In the genomic region with DNA sequence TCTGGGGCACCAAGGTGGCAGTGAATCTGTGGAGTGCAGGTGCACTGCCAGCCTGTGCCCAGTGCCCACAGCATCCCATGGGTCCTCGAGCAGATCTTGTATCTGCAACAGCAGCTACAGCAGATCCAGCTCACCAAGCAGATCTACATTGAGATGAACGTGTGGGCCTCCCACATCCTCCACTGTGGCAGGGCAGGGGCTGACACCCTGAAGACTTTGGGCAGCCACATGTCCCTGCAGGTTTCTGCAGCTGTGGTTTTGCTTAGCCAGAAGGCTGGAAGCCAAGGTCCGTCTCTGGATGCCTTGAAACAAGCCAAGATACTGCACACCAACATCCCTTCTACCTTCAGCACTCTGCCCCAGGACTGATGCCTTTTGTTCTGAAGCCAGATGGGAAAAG, we compare ENCODE assay signal across 16 cellular contexts.
DNase-seq lines count a peak whose midpoint lies in the region; ATAC-seq and TF ChIP-seq lines count a peak whose summit lies in the region.
"Had no signal": no experiment of that assay in that cellular context is flagged by ENCODE, and none has a peak within 500 bp of the region (broad histone marks: within the 10 kb centered on the region; RNA-seq: fewer than 3 reads in every experiment).

No MANE protein-coding gene starts in this region.

- no peak overlapping the region for H2AFZ ChIP-seq in DND-41 (ENCODE audit: low read depth, low read length)
- H2AFZ ChIP-seq: GM23338 had no signal

- intact Hi-C loops in activated CD4-positive, alpha-beta T cell treated with anti-CD3 and anti-CD28 coated beads, Interleukin-2, amount 10 ng/mL, durations not matched to agents 24 days and 14 days (cut with micrococcal nuclease), result no loop called here
- intact Hi-C loops in Right ventricle myocardium inferior (cut with DNase I) (no loop called here), cardiac septum (cut with DNase I) (no loop called here), psoas muscle (cut with DNase I) (no loop called here)

- peaks cover 4% of the 10 kb centered on the region for H3K4me1 Mint-ChIP-seq in activated CD4-positive, alpha-beta T cell treated with anti-CD3 and anti-CD28 coated beads, Interleukin-2, amount 10 ng/mL, durations not matched to agents 24 days and 14 days
- H3K4me1 Mint-ChIP-seq in activated naive CD4-positive, alpha-beta T cell treated with anti-CD3 and anti-CD28 coated beads, Interleukin-2, amount 10 ng/mL, durations not matched to agents 7 days and 5 days, result peaks cover 10% of the 10 kb centered on the region
- H3K4me1 Mint-ChIP-seq: GM23338 had no signal

- H3K36me3 ChIP-seq in DND-41 (ENCODE audit: insufficient read depth, low read length) (no peaks in the 10 kb centered on the region), psoas muscle (ENCODE audit: insufficient read depth in 1 of 2, low read depth in 1 of 2) (no peaks in the 10 kb centered on the region)

- no peak overlapping the region for H3K27ac Mint-ChIP-seq in activated CD4-positive, alpha-beta T cell treated with anti-CD3 and anti-CD28 coated beads, Interleukin-2, amount 10 ng/mL, durations not matched to agents 24 days and 14 days
- no peak overlapping the region for H3K27ac Mint-ChIP-seq in activated naive CD4-positive, alpha-beta T cell treated with anti-CD3 and anti-CD28 coated beads, Interleukin-2, amount 10 ng/mL, durations not matched to agents 7 days and 5 days
- H3K27ac Mint-ChIP-seq: CD4-positive, alpha-beta T cell; GM23338 had no signal

- no peak overlapping the region for H3K27ac ChIP-seq in DND-41 (ENCODE audit: low read length)
- no peak overlapping the region for H3K27ac ChIP-seq in psoas muscle
- H3K27ac ChIP-seq: 22Rv1, A549, C4-2B had no signal

- no peak overlapping the region for H3K9ac ChIP-seq in DND-41 (ENCODE audit: low read depth, low read length)

- H3K4me1 ChIP-seq in DND-41 (ENCODE audit: insufficient read depth, low read length) (no peaks in the 10 kb centered on the region), psoas muscle (no peaks in the 10 kb centered on the region)
- H3K4me1 ChIP-seq: A549, Caco-2 had no signal

- peaks cover 5% of the 10 kb centered on the region for H3K36me3 Mint-ChIP-seq in activated CD4-positive, alpha-beta T cell treated with anti-CD3 and anti-CD28 coated beads, Interleukin-2, amount 10 ng/mL, durations not matched to agents 24 days and 14 days (ENCODE audit: low read depth)
- H3K36me3 Mint-ChIP-seq in activated naive CD4-positive, alpha-beta T cell treated with anti-CD3 and anti-CD28 coated beads, Interleukin-2, amount 10 ng/mL, durations not matched to agents 7 days and 5 days, result peaks cover under 1% of the 10 kb centered on the region

- peak; percentile 21 for ATAC-seq in Right ventricle myocardium inferior
- ATAC-seq in DND-41 (ENCODE audit: insufficient read depth, low read depth), result peak; percentile 39; the same call in 1 of the 3 replicates
- ATAC-seq in psoas muscle, result no peak
- ATAC-seq: A549, GM23338 had no signal

- CTCF ChIA-PET in activated naive CD4-positive, alpha-beta T cell treated with anti-CD3 and anti-CD28 coated beads, Interleukin-2, amount 10 ng/mL, durations not matched to agents 7 days and 5 days (lab: Charles Lee), result no interaction called here

- H3K4me3 ChIP-seq in DND-41 (ENCODE audit: low read depth in 1 of 2, low read length in 2 of 2) (no peak overlapping the region), psoas muscle (no peak overlapping the region)
- H3K4me3 ChIP-seq: A549, GM23338 had no signal

- H3K79me2 ChIP-seq in DND-41 (ENCODE audit: insufficient read depth, low read length), result no peaks in the 10 kb centered on the region

- H3K9me3 ChIP-seq in DND-41 (ENCODE audit: insufficient read depth, low read length, severe bottlenecking), result no peaks in the 10 kb centered on the region
- H3K9me3 ChIP-seq in psoas muscle, result no peaks in the 10 kb centered on the region

- peaks cover 36% of the 10 kb centered on the region for H3K27me3 ChIP-seq in DND-41 (ENCODE audit: insufficient read depth, low read length, poor library complexity)
- no peaks in the 10 kb centered on the region for H3K27me3 ChIP-seq in psoas muscle (ENCODE audit: insufficient read depth in 3 of 3, low read length in 2 of 3)

- H3K4me3 Mint-ChIP-seq in activated CD4-positive, alpha-beta T cell treated with anti-CD3 and anti-CD28 coated beads, Interleukin-2, amount 10 ng/mL, durations not matched to agents 24 days and 14 days, result no peak overlapping the region
- no peak overlapping the region for H3K4me3 Mint-ChIP-seq in activated naive CD4-positive, alpha-beta T cell treated with anti-CD3 and anti-CD28 coated beads, Interleukin-2, amount 10 ng/mL, durations not matched to agents 7 days and 5 days
- H3K4me3 Mint-ChIP-seq: CD4-positive, alpha-beta T cell; GM23338 had no signal

- TF ChIP-seq CTCF in DND-41 (IDR thresholded peaks at IDR 0.05; ENCODE audit: borderline replicate concordance, extremely low read depth, low read length, poor library complexity, severe bottlenecking) (no peak), psoas muscle (IDR thresholded peaks at IDR 0.05) (no peak)

- H3K4me2 ChIP-seq in DND-41 (ENCODE audit: insufficient read depth, low read length), result no peak overlapping the region
- H3K4me2 ChIP-seq: A549, GM23338 had no signal

- DNase-seq in activated CD4-positive, alpha-beta T cell treated with anti-CD3 and anti-CD28 coated beads, Interleukin-2, amount 10 ng/mL, durations not matched to agents 24 days and 14 days, result peak; percentile 53
- DNase-seq in activated CD4-positive, alpha-beta T cell treated with anti-CD3 and anti-CD28 coated beads, Interleukin-2, amount 50 U/mL, for 1 hour, result no peak
- DNase-seq in Right ventricle myocardium inferior (ENCODE audit: missing footprints), result no peak
- no peak for DNase-seq in cardiac septum (ENCODE audit: low spot score)
- DNase-seq in DND-41, result no peak
- DNase-seq in psoas muscle, result peak; percentile 20 to 51
- no peak for DNase-seq in activated naive CD4-positive, alpha-beta T cell treated with anti-CD3 and anti-CD28 coated beads, Interleukin-2, amount 10 ng/mL, durations not matched to agents 7 days and 5 days
- DNase-seq: AML-193; Caco-2; CD4-positive, alpha-beta T cell; GDM1; HCEC 1CT had no signal

- no peaks in the 10 kb centered on the region; the same call in none of the 2 replicates for H4K20me1 ChIP-seq in DND-41 (ENCODE audit: insufficient read depth, low read length)

- WGBS in psoas muscle, 3 donors, result 39 to 52% (median 48%) methylated on average over 3 of the region's 3 CpGs

- H3K9me3 Mint-ChIP-seq in activated CD4-positive, alpha-beta T cell treated with anti-CD3 and anti-CD28 coated beads, Interleukin-2, amount 10 ng/mL, durations not matched to agents 24 days and 14 days, result no peaks in the 10 kb centered on the region
- H3K9me3 Mint-ChIP-seq in activated naive CD4-positive, alpha-beta T cell treated with anti-CD3 and anti-CD28 coated beads, Interleukin-2, amount 10 ng/mL, durations not matched to agents 7 days and 5 days, result no peaks in the 10 kb centered on the region
- H3K9me3 Mint-ChIP-seq: CD4-positive, alpha-beta T cell; GM23338 had no signal

- no peaks in the 10 kb centered on the region for H3K27me3 Mint-ChIP-seq in activated CD4-positive, alpha-beta T cell treated with anti-CD3 and anti-CD28 coated beads, Interleukin-2, amount 10 ng/mL, durations not matched to agents 24 days and 14 days
- no peaks in the 10 kb centered on the region for H3K27me3 Mint-ChIP-seq in activated naive CD4-positive, alpha-beta T cell treated with anti-CD3 and anti-CD28 coated beads, Interleukin-2, amount 10 ng/mL, durations not matched to agents 7 days and 5 days
- H3K27me3 Mint-ChIP-seq: CD4-positive, alpha-beta T cell had no signal

Comparison
In these comparisons a context has a peak if more than half of its experiments do, and no peak if none do; other contexts are left out.
1. DNase-seq: peak in activated CD4-positive, alpha-beta T cell treated with anti-CD3 and anti-CD28 coated beads, Interleukin-2, amount 10 ng/mL, durations not matched to agents 24 days and 14 days (single experiment) and psoas muscle (2 of 2); none in activated CD4-positive, alpha-beta T cell treated with anti-CD3 and anti-CD28 coated beads, Interleukin-2, amount 50 U/mL, for 1 hour (single experiment), Right ventricle myocardium inferior (single experiment), cardiac septum (single experiment), DND-41 (single experiment) and activated naive CD4-positive, alpha-beta T cell treated with anti-CD3 and anti-CD28 coated beads, Interleukin-2, amount 10 ng/mL, durations not matched to agents 7 days and 5 days (single experiment).
2. ATAC-seq: peak in Right ventricle myocardium inferior (single experiment) and DND-41 (single experiment); none in psoas muscle (0 of 4).